Comparison of ENCODE assay signal across 21 cellular contexts in genomic region chr14:37051153-37051552, GRCh38.
"Had no signal": no experiment of that assay in that cellular context is flagged by ENCODE, and none has a peak within 500 bp of the region (broad histone marks: within the 10 kb centered on the region; RNA-seq: fewer than 3 reads in every experiment).

No MANE protein-coding gene starts in this region.

- H3K9me3 Mint-ChIP-seq: activated CD4-positive, alpha-beta T cell treated with anti-CD3 and anti-CD28 coated beads, Interleukin-2, amount 10 ng/mL, durations not matched to agents 7 days and 5 days; endodermal cell had no signal

- H3K27ac ChIP-seq: coronary artery, left ventricle myocardium inferior, ovary, psoas muscle, right atrium auricular region, WERI-Rb-1 had no signal

- H3K27me3 ChIP-seq: ovary, right atrium auricular region had no signal

- H3K4me3 ChIP-seq: coronary artery, left ventricle myocardium inferior, ovary, psoas muscle, right atrium auricular region had no signal

- DNase-seq: activated CD4-positive, alpha-beta T cell treated with anti-CD3 and anti-CD28 coated beads, Interleukin-2, amount 10 ng/mL, durations not matched to agents 7 days and 5 days; activated CD4-positive, CD25-positive, alpha-beta regulatory T cell treated with anti-CD3 and anti-CD28 coated beads, Interleukin-2, amount 50 U/mL, for 72 hours; activated CD8-positive, alpha-beta memory T cell treated with anti-CD3 and anti-CD28 coated beads, Interleukin-2, amount 10 ng/mL, durations not matched to agents 7 days and 5 days; activated CD8-positive, alpha-beta T cell treated with anti-CD3 and anti-CD28 coated beads for 36 hours; activated gamma-delta T cell treated with Interleukin-2 at 50 U/mL for 16 hours; anterior cingulate cortex; endodermal cell; foreskin melanocyte; immature natural killer cell; kidney glomerular epithelial cell; left ventricle myocardium inferior; ovary; psoas muscle; stimulated activated CD4-positive, alpha-beta T cell treated with anti-CD3 and anti-CD28 coated beads, Interleukin-4, amount 100 ng/mL, for 24 hours; stimulated activated naive CD8-positive, alpha-beta T cell treated with anti-CD3 and anti-CD28 coated beads, Interleukin-15, Interleukin-2, amounts not matched to agents 100 U/mL and 50 U/mL, for 24 hours; WERI-Rb-1 had no signal

- H3K4me1 Mint-ChIP-seq: activated CD4-positive, alpha-beta T cell treated with anti-CD3 and anti-CD28 coated beads, Interleukin-2, amount 10 ng/mL, durations not matched to agents 7 days and 5 days; activated CD8-positive, alpha-beta memory T cell treated with anti-CD3 and anti-CD28 coated beads, Interleukin-2, amount 10 ng/mL, durations not matched to agents 7 days and 5 days; activated naive CD4-positive, alpha-beta T cell treated with anti-CD3 and anti-CD28 coated beads, Interleukin-2, amount 50 U/mL, for 24 hours; immature natural killer cell had no signal

- H3K9me3 ChIP-seq: ovary, psoas muscle had no signal

- H3K36me3 ChIP-seq: left ventricle myocardium inferior, ovary, right atrium auricular region, WERI-Rb-1 had no signal

- H3K36me3 Mint-ChIP-seq: activated CD8-positive, alpha-beta memory T cell treated with anti-CD3 and anti-CD28 coated beads, Interleukin-2, amount 10 ng/mL, durations not matched to agents 7 days and 5 days; activated naive CD4-positive, alpha-beta T cell treated with anti-CD3 and anti-CD28 coated beads, Interleukin-2, amount 50 U/mL, for 24 hours; immature natural killer cell; natural killer cell treated with Interleukin-12 subunit alpha and Interleukin-12 subunit beta and Interleukin-15 and Interleukin-18, amount 100 ng/mL, for 72 hours had no signal

- ATAC-seq: activated CD8-positive, alpha-beta memory T cell treated with anti-CD3 and anti-CD28 coated beads, Interleukin-2, amount 10 ng/mL, durations not matched to agents 7 days and 5 days; activated CD8-positive, alpha-beta T cell treated with anti-CD3 and anti-CD28 coated beads for 36 hours; natural killer cell treated with Interleukin-12 subunit alpha and Interleukin-12 subunit beta and Interleukin-15 and Interleukin-18, amount 100 ng/mL, for 72 hours; psoas muscle; stimulated activated naive CD8-positive, alpha-beta T cell treated with anti-CD3 and anti-CD28 coated beads, Interleukin-15, Interleukin-2, amounts not matched to agents 100 U/mL and 50 U/mL, for 24 hours had no signal

- H3K4me3 Mint-ChIP-seq: activated CD4-positive, alpha-beta T cell treated with anti-CD3 and anti-CD28 coated beads, Interleukin-2, amount 10 ng/mL, durations not matched to agents 7 days and 5 days; activated CD8-positive, alpha-beta memory T cell treated with anti-CD3 and anti-CD28 coated beads, Interleukin-2, amount 10 ng/mL, durations not matched to agents 7 days and 5 days; activated CD8-positive, alpha-beta T cell treated with anti-CD3 and anti-CD28 coated beads for 36 hours; activated naive CD4-positive, alpha-beta T cell treated with anti-CD3 and anti-CD28 coated beads, Interleukin-2, amount 50 U/mL, for 24 hours; endodermal cell; immature natural killer cell; natural killer cell treated with Interleukin-12 subunit alpha and Interleukin-12 subunit beta and Interleukin-15 and Interleukin-18, amount 100 ng/mL, for 72 hours; T-helper 2 cell treated with Interferon-gamma antibody and Interleukin-4, amounts not matched to agents 5 μg/mL and 100 μg/mL, for 36 hours had no signal

- H3K4me1 ChIP-seq: left ventricle myocardium inferior, psoas muscle, right atrium auricular region had no signal

- H3K27ac Mint-ChIP-seq: activated CD4-positive, alpha-beta T cell treated with anti-CD3 and anti-CD28 coated beads, Interleukin-2, amount 10 ng/mL, durations not matched to agents 7 days and 5 days; activated CD8-positive, alpha-beta memory T cell treated with anti-CD3 and anti-CD28 coated beads, Interleukin-2, amount 10 ng/mL, durations not matched to agents 7 days and 5 days; activated CD8-positive, alpha-beta T cell treated with anti-CD3 and anti-CD28 coated beads for 36 hours; activated naive CD4-positive, alpha-beta T cell treated with anti-CD3 and anti-CD28 coated beads, Interleukin-2, amount 50 U/mL, for 24 hours; endodermal cell; immature natural killer cell; natural killer cell treated with Interleukin-12 subunit alpha and Interleukin-12 subunit beta and Interleukin-15 and Interleukin-18, amount 100 ng/mL, for 72 hours; T-helper 2 cell treated with Interferon-gamma antibody and Interleukin-4, amounts not matched to agents 5 μg/mL and 100 μg/mL, for 36 hours had no signal

- H3K27me3 Mint-ChIP-seq: activated CD4-positive, alpha-beta T cell treated with anti-CD3 and anti-CD28 coated beads, Interleukin-2, amount 10 ng/mL, durations not matched to agents 7 days and 5 days; activated CD8-positive, alpha-beta memory T cell treated with anti-CD3 and anti-CD28 coated beads, Interleukin-2, amount 10 ng/mL, durations not matched to agents 7 days and 5 days; activated CD8-positive, alpha-beta T cell treated with anti-CD3 and anti-CD28 coated beads for 36 hours; natural killer cell treated with Interleukin-12 subunit alpha and Interleukin-12 subunit beta and Interleukin-15 and Interleukin-18, amount 100 ng/mL, for 72 hours had no signal
